ENCODE assay signal across 1 cellular context in the genomic region with DNA sequence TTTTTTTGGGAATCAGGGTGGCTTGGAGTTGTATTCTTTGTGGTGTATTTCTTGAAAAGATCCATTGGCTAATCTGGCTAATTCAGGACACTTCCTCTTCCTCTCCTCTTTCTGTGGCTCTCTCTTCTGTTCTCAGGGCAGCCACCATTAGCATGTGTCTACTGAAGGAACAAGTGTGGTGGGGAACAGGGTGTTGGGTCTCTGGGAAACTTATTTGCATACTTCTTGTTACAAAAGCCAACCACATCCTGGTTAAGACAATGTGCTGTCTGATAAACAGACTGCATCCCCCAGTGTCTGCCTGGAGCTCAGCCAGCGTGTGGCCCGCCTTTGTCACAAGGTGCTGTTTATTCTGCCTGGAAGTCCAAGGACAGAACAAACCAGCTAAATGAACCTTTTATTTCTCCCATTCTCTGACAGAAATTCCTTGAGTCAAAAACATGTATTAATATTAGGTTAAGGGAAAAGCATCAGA.
A peak's percentile ranks its signal among the peaks of the same experiment; 100 is the strongest.
TF ChIP-seq lines count a peak whose summit lies in the region.

No MANE protein-coding gene starts in this region.

TF ChIP-seq in HepG2, 621 proteins besides CTCF, POLR2A, EP300 and RAD21 (continued from another document and continues in another):
- TF ChIP-seq ZNF670 (CRISPR knock-in tag; IDR thresholded peaks at IDR 0.05; ENCODE audit: borderline replicate concordance) (no peak), BHLHE40 (IDR thresholded peaks at IDR 0.05; ENCODE audit: low read length) (peak; percentile 58; the same call in 1 of the 2 replicates), RBFOX2 (IDR thresholded peaks at IDR 0.05; ENCODE audit: low read depth, low read length) (no peak), ZNF768 (CRISPR knock-in tag; IDR thresholded peaks at IDR 0.05) (no peak; the same call in 1 of the 2 replicates), SPEN (CRISPR knock-in tag; IDR thresholded peaks at IDR 0.05; ENCODE audit: low read depth) (peak; percentile 92; the same call in 1 of the 2 replicates), KLF15 (CRISPR knock-in tag; IDR thresholded peaks at IDR 0.05; ENCODE audit: borderline replicate concordance) (no peak), ZNF788 (CRISPR knock-in tag; IDR thresholded peaks at IDR 0.05; ENCODE audit: borderline replicate concordance) (peak; percentile 44; the same call in 1 of the 2 replicates), ELF3 (CRISPR knock-in tag; IDR thresholded peaks at IDR 0.05) (peak; percentile 96), MAFG (CRISPR knock-in tag; IDR thresholded peaks at IDR 0.05) (no peak), SMARCE1 (IDR thresholded peaks at IDR 0.05; ENCODE audit: borderline replicate concordance) (no peak), HNRNPK (IDR thresholded peaks at IDR 0.05; ENCODE audit: low read depth, low read length, poor library complexity, severe bottlenecking) (no peak), PHF20 (CRISPR knock-in tag; IDR thresholded peaks at IDR 0.05) (no peak), WIZ (CRISPR knock-in tag; IDR thresholded peaks at IDR 0.05) (no peak), ZFY (CRISPR knock-in tag; IDR thresholded peaks at IDR 0.05) (no peak), EHMT2 (IDR thresholded peaks at IDR 0.05; ENCODE audit: borderline replicate concordance, low read depth, low read length) (no peak), ZKSCAN8 (CRISPR knock-in tag; IDR thresholded peaks at IDR 0.05; ENCODE audit: borderline replicate concordance) (peak; percentile 68), ZBTB7A (CRISPR knock-in tag; IDR thresholded peaks at IDR 0.05) (no peak), JUN (CRISPR knock-in tag; IDR thresholded peaks at IDR 0.05) (no peak), SP5 (CRISPR knock-in tag; IDR thresholded peaks at IDR 0.05; ENCODE audit: borderline replicate concordance, low read depth) (peak; percentile 99), RARG (CRISPR knock-in tag; IDR thresholded peaks at IDR 0.05; ENCODE audit: low read depth) (no peak), TIGD3 (CRISPR knock-in tag; IDR thresholded peaks at IDR 0.05; ENCODE audit: borderline replicate concordance) (no peak), TERF1 (CRISPR knock-in tag; IDR thresholded peaks at IDR 0.05) (no peak), IRF9 (CRISPR knock-in tag; IDR thresholded peaks at IDR 0.05; ENCODE audit: borderline replicate concordance) (peak; percentile 51; the same call in 1 of the 2 replicates), ZNF790 (CRISPR knock-in tag; IDR thresholded peaks at IDR 0.05; ENCODE audit: borderline replicate concordance) (no peak), SAFB2 (CRISPR knock-in tag; IDR thresholded peaks at IDR 0.05; ENCODE audit: borderline replicate concordance, low read depth) (no peak), BCL6 (CRISPR knock-in tag; IDR thresholded peaks at IDR 0.05) (peak; percentile 100), ZBTB33 (CRISPR knock-in tag; IDR thresholded peaks at IDR 0.05) (peak; percentile 56; the same call in 1 of the 2 replicates), PCBP2 (optimal IDR thresholded peaks at IDR 0.05; ENCODE audit: low read depth, low read length, poor library complexity, severe bottlenecking) (no peak), STAT5B (CRISPR knock-in tag; IDR thresholded peaks at IDR 0.05) (no peak), ZNF761 (CRISPR knock-in tag; conservative IDR thresholded peaks at IDR 0.05) (0 out of 2 replicates have a peak, but pooled peaks have one; percentile 32), MZF1 (CRISPR knock-in tag; IDR thresholded peaks at IDR 0.05; ENCODE audit: borderline replicate concordance) (no peak), MEF2D (CRISPR knock-in tag; IDR thresholded peaks at IDR 0.05) (peak; percentile 76), ZNF543 (CRISPR knock-in tag; IDR thresholded peaks at IDR 0.05) (no peak), JARID2 (CRISPR knock-in tag; IDR thresholded peaks at IDR 0.05; ENCODE audit: insufficient replicate concordance) (no peak), PPARG (CRISPR knock-in tag; conservative IDR thresholded peaks at IDR 0.05) (peak; percentile 85), RBAK (CRISPR knock-in tag; IDR thresholded peaks at IDR 0.05) (no peak), ARID2 (CRISPR knock-in tag; IDR thresholded peaks at IDR 0.05; ENCODE audit: borderline replicate concordance) (no peak), ZNF274 (CRISPR knock-in tag; IDR thresholded peaks at IDR 0.05) (no peak), PLRG1 (conservative IDR thresholded peaks at IDR 0.05) (no peak)
- TF ChIP-seq, protein P1, sequence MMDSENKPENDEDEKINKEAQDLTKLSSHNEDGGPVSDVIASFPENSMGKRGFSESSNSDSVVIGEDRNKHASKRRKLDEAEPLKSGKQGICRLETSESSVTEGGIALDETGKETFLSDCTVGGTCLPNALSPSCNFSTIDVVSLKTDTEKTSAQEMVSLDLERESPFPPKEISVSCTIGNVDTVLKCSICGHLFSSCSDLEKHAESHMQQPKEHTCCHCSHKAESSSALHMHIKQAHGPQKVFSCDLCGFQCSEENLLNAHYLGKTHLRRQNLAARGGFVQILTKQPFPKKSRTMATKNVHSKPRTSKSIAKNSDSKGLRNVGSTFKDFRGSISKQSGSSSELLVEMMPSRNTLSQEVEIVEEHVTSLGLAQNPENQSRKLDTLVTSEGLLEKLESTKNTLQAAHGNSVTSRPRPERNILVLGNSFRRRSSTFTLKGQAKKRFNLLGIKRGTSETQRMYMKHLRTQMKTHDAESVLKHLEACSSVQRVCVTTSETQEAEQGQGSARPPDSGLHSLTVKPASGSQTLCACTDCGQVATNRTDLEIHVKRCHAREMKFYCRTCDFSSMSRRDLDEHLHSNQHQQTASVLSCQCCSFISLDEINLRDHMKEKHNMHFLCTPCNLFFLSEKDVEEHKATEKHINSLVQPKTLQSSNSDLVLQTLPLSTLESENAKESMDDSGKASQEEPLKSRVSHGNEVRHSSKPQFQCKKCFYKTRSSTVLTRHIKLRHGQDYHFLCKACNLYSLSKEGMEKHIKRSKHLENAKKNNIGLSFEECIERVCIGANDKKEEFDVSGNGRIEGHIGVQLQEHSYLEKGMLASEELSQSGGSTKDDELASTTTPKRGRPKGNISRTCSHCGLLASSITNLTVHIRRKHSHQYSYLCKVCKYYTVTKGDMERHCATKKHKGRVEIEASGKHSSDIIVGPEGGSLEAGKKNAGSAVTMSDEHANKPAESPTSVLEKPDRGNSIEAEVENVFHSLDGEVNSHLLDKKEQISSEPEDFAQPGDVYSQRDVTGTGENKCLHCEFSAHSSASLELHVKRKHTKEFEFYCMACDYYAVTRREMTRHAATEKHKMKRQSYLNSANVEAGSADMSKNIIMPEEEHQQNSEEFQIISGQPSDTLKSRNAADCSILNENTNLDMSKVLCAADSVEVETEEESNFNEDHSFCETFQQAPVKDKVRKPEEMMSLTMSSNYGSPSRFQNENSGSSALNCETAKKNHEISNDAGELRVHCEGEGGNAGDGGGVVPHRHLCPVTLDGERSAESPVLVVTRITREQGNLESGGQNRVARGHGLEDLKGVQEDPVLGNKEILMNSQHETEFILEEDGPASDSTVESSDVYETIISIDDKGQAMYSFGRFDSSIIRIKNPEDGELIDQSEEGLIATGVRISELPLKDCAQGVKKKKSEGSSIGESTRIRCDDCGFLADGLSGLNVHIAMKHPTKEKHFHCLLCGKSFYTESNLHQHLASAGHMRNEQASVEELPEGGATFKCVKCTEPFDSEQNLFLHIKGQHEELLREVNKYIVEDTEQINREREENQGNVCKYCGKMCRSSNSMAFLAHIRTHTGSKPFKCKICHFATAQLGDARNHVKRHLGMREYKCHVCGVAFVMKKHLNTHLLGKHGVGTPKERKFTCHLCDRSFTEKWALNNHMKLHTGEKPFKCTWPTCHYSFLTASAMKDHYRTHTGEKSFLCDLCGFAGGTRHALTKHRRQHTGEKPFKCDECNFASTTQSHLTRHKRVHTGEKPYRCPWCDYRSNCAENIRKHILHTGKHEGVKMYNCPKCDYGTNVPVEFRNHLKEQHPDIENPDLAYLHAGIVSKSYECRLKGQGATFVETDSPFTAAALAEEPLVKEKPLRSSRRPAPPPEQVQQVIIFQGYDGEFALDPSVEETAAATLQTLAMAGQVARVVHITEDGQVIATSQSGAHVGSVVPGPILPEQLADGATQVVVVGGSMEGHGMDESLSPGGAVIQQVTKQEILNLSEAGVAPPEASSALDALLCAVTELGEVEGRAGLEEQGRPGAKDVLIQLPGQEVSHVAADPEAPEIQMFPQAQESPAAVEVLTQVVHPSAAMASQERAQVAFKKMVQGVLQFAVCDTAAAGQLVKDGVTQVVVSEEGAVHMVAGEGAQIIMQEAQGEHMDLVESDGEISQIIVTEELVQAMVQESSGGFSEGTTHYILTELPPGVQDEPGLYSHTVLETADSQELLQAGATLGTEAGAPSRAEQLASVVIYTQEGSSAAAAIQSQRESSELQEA (CRISPR knock-in tag; IDR thresholded peaks at IDR 0.05; ENCODE audit: not compliant biosample characterization): no peak
- TF ChIP-seq, protein P2, sequence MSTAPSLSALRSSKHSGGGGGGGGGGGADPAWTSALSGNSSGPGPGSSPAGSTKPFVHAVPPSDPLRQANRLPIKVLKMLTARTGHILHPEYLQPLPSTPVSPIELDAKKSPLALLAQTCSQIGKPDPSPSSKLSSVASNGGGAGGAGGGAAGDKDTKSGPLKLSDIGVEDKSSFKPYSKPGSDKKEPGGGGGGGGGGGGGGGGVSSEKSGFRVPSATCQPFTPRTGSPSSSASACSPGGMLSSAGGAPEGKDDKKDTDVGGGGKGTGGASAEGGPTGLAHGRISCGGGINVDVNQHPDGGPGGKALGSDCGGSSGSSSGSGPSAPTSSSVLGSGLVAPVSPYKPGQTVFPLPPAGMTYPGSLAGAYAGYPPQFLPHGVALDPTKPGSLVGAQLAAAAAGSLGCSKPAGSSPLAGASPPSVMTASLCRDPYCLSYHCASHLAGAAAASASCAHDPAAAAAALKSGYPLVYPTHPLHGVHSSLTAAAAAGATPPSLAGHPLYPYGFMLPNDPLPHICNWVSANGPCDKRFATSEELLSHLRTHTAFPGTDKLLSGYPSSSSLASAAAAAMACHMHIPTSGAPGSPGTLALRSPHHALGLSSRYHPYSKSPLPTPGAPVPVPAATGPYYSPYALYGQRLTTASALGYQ (CRISPR knock-in tag; IDR thresholded peaks at IDR 0.05): peak; percentile 92
- TF ChIP-seq, protein P3, sequence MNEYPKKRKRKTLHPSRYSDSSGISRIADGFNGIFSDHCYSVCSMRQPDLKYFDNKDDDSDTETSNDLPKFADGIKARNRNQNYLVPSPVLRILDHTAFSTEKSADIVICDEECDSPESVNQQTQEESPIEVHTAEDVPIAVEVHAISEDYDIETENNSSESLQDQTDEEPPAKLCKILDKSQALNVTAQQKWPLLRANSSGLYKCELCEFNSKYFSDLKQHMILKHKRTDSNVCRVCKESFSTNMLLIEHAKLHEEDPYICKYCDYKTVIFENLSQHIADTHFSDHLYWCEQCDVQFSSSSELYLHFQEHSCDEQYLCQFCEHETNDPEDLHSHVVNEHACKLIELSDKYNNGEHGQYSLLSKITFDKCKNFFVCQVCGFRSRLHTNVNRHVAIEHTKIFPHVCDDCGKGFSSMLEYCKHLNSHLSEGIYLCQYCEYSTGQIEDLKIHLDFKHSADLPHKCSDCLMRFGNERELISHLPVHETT (CRISPR knock-in tag; conservative IDR thresholded peaks at IDR 0.05): no peak
- TF ChIP-seq, protein P4, sequence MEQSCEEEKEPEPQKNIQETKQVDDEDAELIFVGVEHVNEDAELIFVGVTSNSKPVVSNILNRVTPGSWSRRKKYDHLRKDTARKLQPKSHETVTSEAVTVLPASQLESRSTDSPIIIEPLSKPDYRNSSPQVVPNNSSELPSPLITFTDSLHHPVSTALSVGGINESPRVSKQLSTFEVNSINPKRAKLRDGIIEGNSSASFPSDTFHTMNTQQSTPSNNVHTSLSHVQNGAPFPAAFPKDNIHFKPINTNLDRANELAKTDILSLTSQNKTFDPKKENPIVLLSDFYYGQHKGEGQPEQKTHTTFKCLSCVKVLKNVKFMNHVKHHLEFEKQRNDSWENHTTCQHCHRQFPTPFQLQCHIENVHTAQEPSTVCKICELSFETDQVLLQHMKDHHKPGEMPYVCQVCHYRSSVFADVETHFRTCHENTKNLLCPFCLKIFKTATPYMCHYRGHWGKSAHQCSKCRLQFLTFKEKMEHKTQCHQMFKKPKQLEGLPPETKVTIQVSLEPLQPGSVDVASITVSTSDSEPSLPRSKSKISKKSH (CRISPR knock-in tag; IDR thresholded peaks at IDR 0.05; ENCODE audit: borderline replicate concordance): no peak
